ENCODE assay signal across 11 cellular contexts in the genomic region with DNA sequence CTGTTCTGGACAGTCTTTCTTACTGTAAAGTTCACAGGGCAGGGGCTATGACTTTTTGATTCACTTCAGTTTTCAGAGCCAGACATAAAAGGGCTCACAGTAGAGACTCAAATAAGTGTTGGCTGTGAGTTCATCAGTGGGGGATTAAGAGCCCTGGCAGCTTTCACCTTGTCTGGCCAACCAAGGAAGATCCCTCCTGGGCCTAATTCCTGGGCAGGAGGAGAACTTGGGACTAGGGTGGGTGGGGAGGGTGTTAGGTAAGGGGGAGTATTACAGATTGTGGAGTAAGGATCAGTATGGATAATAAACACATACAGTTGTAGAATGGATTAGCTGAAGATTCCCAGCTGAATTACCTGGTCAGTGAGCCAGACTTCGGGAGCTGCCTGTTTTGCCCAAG. TPM values are rescaled to one million over a fixed set of nuclear protein-coding genes. Genes with fewer than 3 reads are reported as not detected.
DNase-seq lines count a peak whose midpoint lies in the region; ATAC-seq, FAIRE-seq and TF ChIP-seq lines count a peak whose summit lies in the region.
"Had no signal": no experiment of that assay in that cellular context is flagged by ENCODE, and none has a peak within 500 bp of the region (broad histone marks: within the 10 kb centered on the region; RNA-seq: fewer than 3 reads in every experiment).

No MANE protein-coding gene starts in this region.

- H3K4me2 ChIP-seq in SK-N-SH = peak overlapping the region; percentile 99

- TF ChIP-seq RAD21 in SK-N-SH (IDR thresholded peaks at IDR 0.05; ENCODE audit: low read length) = no peak

- H3K4me1 ChIP-seq in SK-N-SH (ENCODE audit: control insufficient read depth in 1 of 2, insufficient read depth in 2 of 2, low read depth in 1 of 2, low read length in 1 of 2) = peaks cover 3 to 15% of the 10 kb centered on the region in 2 experiments; a peak in 2 of 4 replicates
- H3K4me1 ChIP-seq in kidney (ENCODE audit: control insufficient read depth in 1 of 2, insufficient read depth in 1 of 2, low read depth in 1 of 2, low read length in 2 of 2) = peaks cover 16 to 25% of the 10 kb centered on the region in 2 donors
- peaks cover 28% of the 10 kb centered on the region for H3K4me1 ChIP-seq in stomach smooth muscle (ENCODE audit: control insufficient read depth, insufficient read depth, low read length)

- FAIRE-seq in kidney (lab: Jason Lieb, UNC) = no peak
- FAIRE-seq in H54 (lab: Jason Lieb, UNC) = no peak
- FAIRE-seq: A204.1, islet of Langerhans had no signal

- no peak for ATAC-seq in SK-N-SH treated with all-trans-retinoic acid at 6 μM for 48 hours
- no peak for ATAC-seq in activated T-helper 17 cell treated with anti-CD3 and anti-CD28 coated beads, Interleukin-2, amount 50 U/mL, for 72 hours (replicated peaks)
- ATAC-seq in HG03025 (IDR thresholded peaks at IDR 0.05; ENCODE audit: low FRiP score, unreplicated experiment) = no peak

- no peaks in the 10 kb centered on the region for H3K9me2 ChIP-seq in SK-N-SH

- peak overlapping the region; percentile 92 for H3K4me3 Mint-ChIP-seq in activated T-helper 17 cell treated with anti-CD3 and anti-CD28 coated beads, Interleukin-2, amount 50 U/mL, for 72 hours

- H3K27ac ChIP-seq in SK-N-SH (ENCODE audit: low read depth in 2 of 2, low read length in 1 of 2) (no peak overlapping the region), kidney (ENCODE audit: low read depth in 2 of 2, low read length in 2 of 2) (peak overlapping the region; percentile 94 to 98), stomach smooth muscle (ENCODE audit: low read length) (peak overlapping the region; percentile 90)

- POLR2A ChIA-PET in SK-N-SH (lab: Yijun Ruan, JAX) = interaction anchor here (0.6 kb wide), 1 partner anchor 31 kb away, joined by 3 read pairs; no protein-coding TSS in a partner anchor

- H3F3A ChIP-seq in SK-N-SH (replicated peaks; ENCODE audit: insufficient read depth) = no peaks in the 10 kb centered on the region

- no peak for TF ChIP-seq EP300 in SK-N-SH (IDR thresholded peaks at IDR 0.05; ENCODE audit: borderline replicate concordance in 1 of 2, low read depth in 1 of 2, low read length in 1 of 2)

- peaks cover 14% of the 10 kb centered on the region for H3K36me3 Mint-ChIP-seq in activated T-helper 17 cell treated with anti-CD3 and anti-CD28 coated beads, Interleukin-2, amount 50 U/mL, for 72 hours (ENCODE audit: low read depth)

- CTCF ChIA-PET in SK-N-SH (lab: Yijun Ruan, JAX) = interaction anchor here (1.0 to 5.6 kb wide), 5 partner anchors 13 to 181 kb away, joined by 3 to 39 read pairs (median 6); no protein-coding TSS in a partner anchor

- TF ChIP-seq CTCF in SK-N-SH (IDR thresholded peaks at IDR 0.05) (no peak), kidney (IDR thresholded peaks at IDR 0.05; ENCODE audit: borderline replicate concordance, extremely low read depth, insufficient read depth) (no peak)

- no peaks in the 10 kb centered on the region for H3K27me3 ChIP-seq in SK-N-SH (ENCODE audit: insufficient read depth)
- no peaks in the 10 kb centered on the region for H3K27me3 ChIP-seq in stomach smooth muscle (ENCODE audit: control insufficient read depth in 1 of 2, insufficient read depth in 2 of 2, low read length in 2 of 2)

- H3K79me2 ChIP-seq in SK-N-SH (ENCODE audit: insufficient read depth) = peaks cover 34% of the 10 kb centered on the region

- no peak overlapping the region for H2AFZ ChIP-seq in SK-N-SH (ENCODE audit: low read depth)

- 0 out of 2 replicates have a peak overlapping the region, but pooled peaks have one; percentile 90 for H3K9ac ChIP-seq in SK-N-SH
- H3K9ac ChIP-seq in kidney (ENCODE audit: low read length in 2 of 2) = peak overlapping the region in 1 of 2 donors; percentile 81
- peak overlapping the region; percentile 78 to 82 for H3K9ac ChIP-seq in stomach smooth muscle (ENCODE audit: low read length in 2 of 2)

- peaks cover 2 to 3% of the 10 kb centered on the region in 2 experiments for H3K36me3 ChIP-seq in SK-N-SH (replicated peaks in 1 of 2; ENCODE audit: control insufficient read depth in 1 of 2, insufficient read depth in 2 of 2, low read length in 1 of 2)
- H3K36me3 ChIP-seq in kidney (ENCODE audit: control insufficient read depth in 1 of 2, insufficient read depth in 2 of 2, low read length in 2 of 2) = peaks cover 3 to 9% of the 10 kb centered on the region in 2 donors
- peaks cover 0 to 4% of the 10 kb centered on the region in 2 donors for H3K36me3 ChIP-seq in stomach smooth muscle (ENCODE audit: control insufficient read depth in 2 of 2, insufficient read depth in 2 of 2, low read length in 2 of 2)

- H3K4me3 ChIP-seq in SK-N-SH (ENCODE audit: low read depth in 2 of 2, low read length in 1 of 2) (peak overlapping the region; percentile 92 to 98; a peak in 2 of 4 replicates), kidney (ENCODE audit: low read length in 2 of 2) (peak overlapping the region in 1 of 2 donors; percentile 85), stomach smooth muscle (ENCODE audit: low read length in 2 of 2) (peak overlapping the region; percentile 93 to 94)

- H3K27ac Mint-ChIP-seq in activated T-helper 17 cell treated with anti-CD3 and anti-CD28 coated beads, Interleukin-2, amount 50 U/mL, for 72 hours = peak overlapping the region; percentile 92

- H3K9me3 ChIP-seq in SK-N-SH (no peaks in the 10 kb centered on the region), kidney (ENCODE audit: control insufficient read depth in 1 of 2, low read length in 2 of 2) (no peaks in the 10 kb centered on the region), stomach smooth muscle (ENCODE audit: control insufficient read depth in 2 of 2, low read length in 2 of 2) (no peaks in the 10 kb centered on the region)

- H3K4me1 Mint-ChIP-seq in activated T-helper 17 cell treated with anti-CD3 and anti-CD28 coated beads, Interleukin-2, amount 50 U/mL, for 72 hours = peaks cover 20% of the 10 kb centered on the region

- no peaks in the 10 kb centered on the region for H3K9me3 Mint-ChIP-seq in activated T-helper 17 cell treated with anti-CD3 and anti-CD28 coated beads, Interleukin-2, amount 50 U/mL, for 72 hours

- H3K27me3 Mint-ChIP-seq in activated T-helper 17 cell treated with anti-CD3 and anti-CD28 coated beads, Interleukin-2, amount 50 U/mL, for 72 hours = no peaks in the 10 kb centered on the region

- no peak for TF ChIP-seq POLR2A in H54 (IDR thresholded peaks at IDR 0.05; ENCODE audit: low read depth, low read length)

- peaks cover 8% of the 10 kb centered on the region; the same call in 1 of the 2 replicates for H4K20me1 ChIP-seq in SK-N-SH (ENCODE audit: insufficient read depth)

- 88% methylated on average over 1 of the region's 1 CpG for WGBS in SK-N-SH (ENCODE audit: low lambda C conversion rate)

- intact Hi-C loops in kidney (cut with DNase I) = no loop called here

- DNase-seq in SK-N-SH (no peak), kidney (no peak), H54 (ENCODE audit: insufficient read length, low spot score) (no peak), cerebellum (ENCODE audit: low spot score) (no peak)
- DNase-seq: NCI-H1417 had no signal

TF ChIP-seq in SK-N-SH, 30 proteins besides CTCF, POLR2A, EP300 and RAD21 (continues in another document):
- TF ChIP-seq POLR2AphosphoS5 (IDR thresholded peaks at IDR 0.05; ENCODE audit: low read depth, low read length) = no peak
- TF ChIP-seq, protein P1, sequence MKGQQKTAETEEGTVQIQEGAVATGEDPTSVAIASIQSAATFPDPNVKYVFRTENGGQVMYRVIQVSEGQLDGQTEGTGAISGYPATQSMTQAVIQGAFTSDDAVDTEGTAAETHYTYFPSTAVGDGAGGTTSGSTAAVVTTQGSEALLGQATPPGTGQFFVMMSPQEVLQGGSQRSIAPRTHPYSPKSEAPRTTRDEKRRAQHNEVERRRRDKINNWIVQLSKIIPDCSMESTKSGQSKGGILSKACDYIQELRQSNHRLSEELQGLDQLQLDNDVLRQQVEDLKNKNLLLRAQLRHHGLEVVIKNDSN (IDR thresholded peaks at IDR 0.05; ENCODE audit: borderline replicate concordance, low read depth) = no peak
- TF ChIP-seq CHD2 (IDR thresholded peaks at IDR 0.05; ENCODE audit: low read length, partially characterized antibody) = no peak
- no peak for TF ChIP-seq FOSL2 (IDR thresholded peaks at IDR 0.05; ENCODE audit: borderline replicate concordance, low read depth)
- no peak for TF ChIP-seq TAF1 (IDR thresholded peaks at IDR 0.05; ENCODE audit: borderline replicate concordance, low read depth, low read length)
- no peak for TF ChIP-seq RXRA (IDR thresholded peaks at IDR 0.05; ENCODE audit: borderline replicate concordance, low read depth)
- TF ChIP-seq ELF1 (IDR thresholded peaks at IDR 0.05) = no peak

TF ChIP-seq in SK-N-SH treated with all-trans-retinoic acid at 6 μM for 48 hours, 23 proteins besides CTCF, POLR2A, EP300 and RAD21 (continues in another document):
- TF ChIP-seq ZFP3 (CRISPR knock-in tag; IDR thresholded peaks at IDR 0.05) (no peak), ZNF70 (CRISPR knock-in tag; IDR thresholded peaks at IDR 0.05) (no peak)

RNA-seq across cellular contexts. Expression of a gene that starts 0.9 kb away (rescaled TPM):
- polyA plus RNA-seq in SK-N-SH (2012; rRNA removed) (9.9 and 11.0 TPM in 2 replicates), kidney (ENCODE audit: insufficient read depth, low read depth, low replicate concordance) (35.9 TPM)
- 4.5 and 6.4 TPM in 2 replicates for polyA plus RNA-seq in SK-N-SH (2012; cell fraction: cytosol; rRNA removed)
- polyA plus RNA-seq in SK-N-SH (2012; cell fraction: nucleus; rRNA removed) = 36.2 and 48.1 TPM in 2 replicates
- total RNA-seq in activated T-helper 17 cell treated with anti-CD3 and anti-CD28 coated beads, Interleukin-2, amount 50 U/mL, for 72 hours = 10 to 100 TPM in 1 of 2 donors, 1 to 10 TPM in 1; 7.6 to 10.3 TPM
- total RNA-seq in kidney (21.4 TPM), cerebellum (23.7 TPM)

RNA-seq across cellular contexts. Expression of a gene that starts 40.3 kb away (rescaled TPM):
- polyA plus RNA-seq in SK-N-SH (2012; rRNA removed) (16.4 and 17.1 TPM in 2 replicates), kidney (ENCODE audit: insufficient read depth, low read depth, low replicate concordance) (49.6 TPM)
- polyA plus RNA-seq in SK-N-SH (2012; cell fraction: cytosol; rRNA removed) = 12.4 and 17.2 TPM in 2 replicates
- polyA plus RNA-seq in SK-N-SH (2012; cell fraction: nucleus; rRNA removed) = 19.9 and 24.8 TPM in 2 replicates
- 10 to 100 TPM; 15.5 to 29.9 TPM for total RNA-seq in activated T-helper 17 cell treated with anti-CD3 and anti-CD28 coated beads, Interleukin-2, amount 50 U/mL, for 72 hours
- total RNA-seq in kidney (57.1 TPM), cerebellum (6.9 TPM)

Comparison
In these comparisons a context has a peak if more than half of its experiments do, and no peak if none do; other contexts are left out.
1. H3K27ac ChIP-seq: peak in kidney (2 of 2) and stomach smooth muscle (single experiment); none in SK-N-SH (0 of 2).